ENCODE assay signal across 8 cellular contexts in genomic region chr13:48304132-48304876, GRCh38. TPM values are rescaled to one million over a fixed set of nuclear protein-coding genes. Genes with fewer than 3 reads are reported as not detected.
DNase-seq lines count a peak whose midpoint lies in the region; ATAC-seq and TF ChIP-seq lines count a peak whose summit lies in the region.

No MANE protein-coding gene starts in this region.

- H3K4me1 Mint-ChIP-seq in CD4-positive, alpha-beta memory T cell = peaks cover 24 to 44% (median 30%) of the 10 kb centered on the region in 4 donors
- H3K4me1 Mint-ChIP-seq in progenitor cell of endocrine pancreas (ENCODE audit: low read depth) = peaks cover 10% of the 10 kb centered on the region

- ATAC-seq in GM18520 (IDR thresholded peaks at IDR 0.05; ENCODE audit: unreplicated experiment) (peak; percentile 66), HG02885 (IDR thresholded peaks at IDR 0.05; ENCODE audit: poor library complexity, unreplicated experiment) (peak; percentile 80), heart right ventricle (peak; percentile 8 to 47 (median 30))

- TF ChIP-seq CTCF in adrenal gland (IDR thresholded peaks at IDR 0.05) (no peak), heart right ventricle (IDR thresholded peaks at IDR 0.05) (peak in 1 of 9 donors; percentile 22), progenitor cell of endocrine pancreas (IDR thresholded peaks at IDR 0.05; ENCODE audit: unreplicated experiment) (no peak)

- no peaks in the 10 kb centered on the region for H3K9me3 ChIP-seq in CD4-positive, alpha-beta memory T cell (ENCODE audit: control insufficient read depth in 1 of 2, low read length in 2 of 2)
- no peaks in the 10 kb centered on the region for H3K9me3 ChIP-seq in adrenal gland (replicated peaks in 1 of 3)
- no peaks in the 10 kb centered on the region for H3K9me3 ChIP-seq in heart right ventricle

- CTCF ChIA-PET in CD4-positive, alpha-beta memory T cell (lab: Charles Lee; ENCODE audit: partially characterized antibody) = interaction anchor here (1.1 kb wide), 1 partner anchor 275 kb away, joined by 5 read pairs; no protein-coding TSS in a partner anchor

- H3K4me3 Mint-ChIP-seq in CD4-positive, alpha-beta memory T cell = peak overlapping the region; percentile 95 to 99 (median 97)
- peak overlapping the region; percentile 80 for H3K4me3 Mint-ChIP-seq in progenitor cell of endocrine pancreas (ENCODE audit: low read depth)

- no peaks in the 10 kb centered on the region for H3K27me3 ChIP-seq in CD4-positive, alpha-beta memory T cell (ENCODE audit: insufficient read depth, low read length)
- H3K27me3 ChIP-seq in adrenal gland (no peaks in the 10 kb centered on the region), heart right ventricle (no peaks in the 10 kb centered on the region)

- H3K36me3 ChIP-seq in CD4-positive, alpha-beta memory T cell (ENCODE audit: insufficient read depth, low read length) = no peaks in the 10 kb centered on the region
- H3K36me3 ChIP-seq in adrenal gland (replicated peaks in 1 of 2) = no peaks in the 10 kb centered on the region
- peaks cover 0 to 30% (median 14%) of the 10 kb centered on the region in 9 donors for H3K36me3 ChIP-seq in heart right ventricle

- peak overlapping the region; percentile 98 to 99 (median 99) for H3K27ac Mint-ChIP-seq in CD4-positive, alpha-beta memory T cell
- peak overlapping the region; percentile 98 for H3K27ac Mint-ChIP-seq in progenitor cell of endocrine pancreas

- H3K27ac ChIP-seq in CD4-positive, alpha-beta memory T cell (ENCODE audit: low read depth, low read length) = peak overlapping the region; percentile 96
- H3K27ac ChIP-seq in adrenal gland (peak overlapping the region; percentile 71 to 100 (median 100)), heart right ventricle (peak overlapping the region; percentile 97 to 100 (median 100))

- DNase-seq in CD4-positive, alpha-beta memory T cell = peak in 4 of 5 donors; percentile 36 to 46 (median 40)
- DNase-seq in NCI-H69 (lab: John Stamatoyannopoulos, UW) (peak; percentile 36), adrenal gland (peak in 6 of 7 donors; percentile 44 to 78 (median 62)), heart right ventricle (peak; percentile 21 to 49), progenitor cell of endocrine pancreas (ENCODE audit: low spot score, unreplicated experiment) (no peak), NCI-H1048 (lab: John Stamatoyannopoulos, UW) (no peak)

- no peaks in the 10 kb centered on the region for H3K27me3 Mint-ChIP-seq in CD4-positive, alpha-beta memory T cell
- no peaks in the 10 kb centered on the region for H3K27me3 Mint-ChIP-seq in progenitor cell of endocrine pancreas

- POLR2A ChIA-PET in CD4-positive, alpha-beta memory T cell (lab: Charles Lee; ENCODE audit: partially characterized antibody) = interaction anchor here (0.7 to 2.3 kb wide), 18 partner anchors 13 to 671 kb away, joined by 3 to 9 read pairs (median 5); partner anchors contain the start of genes FNDC3A, ITM2B, MED4 and RCBTB2

- H3K36me3 Mint-ChIP-seq in CD4-positive, alpha-beta memory T cell = peaks cover 4 to 29% of the 10 kb centered on the region in 2 donors
- no peaks in the 10 kb centered on the region for H3K36me3 Mint-ChIP-seq in progenitor cell of endocrine pancreas (ENCODE audit: insufficient read depth)

- peak in 1 of 2 donors; percentile 59 for TF ChIP-seq POLR2A in adrenal gland (IDR thresholded peaks at IDR 0.05)

- 0 to 1% (median 0%) methylated on average over 30 to 37 of the region's 37 CpGs for WGBS in adrenal gland, 4 donors
- 1% methylated on average over 37 of the region's 37 CpGs for WGBS in heart right ventricle, 2 donors

- peaks cover 43% of the 10 kb centered on the region for H3K4me1 ChIP-seq in CD4-positive, alpha-beta memory T cell (ENCODE audit: insufficient read depth, low read length)
- H3K4me1 ChIP-seq in adrenal gland (replicated peaks in 1 of 2) (peaks cover 9 to 30% of the 10 kb centered on the region in 2 donors), heart right ventricle (peaks cover 0 to 47% (median 38%) of the 10 kb centered on the region in 9 donors)

- no peaks in the 10 kb centered on the region for H3K9me3 Mint-ChIP-seq in CD4-positive, alpha-beta memory T cell
- H3K9me3 Mint-ChIP-seq in progenitor cell of endocrine pancreas (ENCODE audit: low read depth) = no peaks in the 10 kb centered on the region

- intact Hi-C loops in CD4-positive, alpha-beta memory T cell (cut with micrococcal nuclease) = loop anchor here (1.0 to 5.0 kb wide), 4 partner anchors 14 to 1488 kb away; partner anchors contain the start of genes KPNA3 and MED4
- intact Hi-C loops in adrenal gland (cut with DNase I) = loop anchor here in 1 of 2 donors (10.0 kb wide), 1 partner anchor 180 kb away; no protein-coding TSS in a partner anchor
- intact Hi-C loops in heart right ventricle (cut with DNase I) = loop anchor here in 7 of 10 donors (5.0 to 10.0 kb wide), 7 partner anchors 52 to 267 kb away; partner anchors contain the start of genes ITM2B (in 4 of the 7), MED4 (in 2 of the 7) and NUDT15 (in 1 of the 7)

- peak overlapping the region; percentile 76 to 94 for H3K4me3 ChIP-seq in CD4-positive, alpha-beta memory T cell (ENCODE audit: low read length in 2 of 2)
- H3K4me3 ChIP-seq in adrenal gland (peak overlapping the region; percentile 89 to 97 (median 94)), heart right ventricle (peak overlapping the region; percentile 69 to 99 (median 90))

RNA-seq across cellular contexts. Expression of gene RB1, which starts 0.8 kb away (rescaled TPM):
- total RNA-seq in CD4-positive, alpha-beta memory T cell = 10 to 100 TPM; 20.0 to 26.0 TPM
- polyA plus RNA-seq in CD4-positive, alpha-beta memory T cell = 10 to 100 TPM; 14.9 to 20.2 TPM
- total RNA-seq in adrenal gland = 10 to 100 TPM; 26.1 to 78.0 (median 52.2) TPM
- 10 to 100 TPM; 10.4 to 42.6 (median 14.5) TPM for polyA plus RNA-seq in adrenal gland
- total RNA-seq in heart right ventricle = 10 to 100 TPM; 22.3 to 42.0 (median 26.8) TPM
- 10 to 100 TPM; 12.1 to 12.3 TPM for polyA plus RNA-seq in heart right ventricle
- 34.0 and 34.6 TPM in 2 replicates for total RNA-seq in progenitor cell of endocrine pancreas

Comparison
In these comparisons a context has a peak if more than half of its experiments do, and no peak if none do; other contexts are left out.
1. DNase-seq: peak in CD4-positive, alpha-beta memory T cell (4 of 5), NCI-H69 (single experiment), adrenal gland (6 of 7) and heart right ventricle (2 of 2); none in progenitor cell of endocrine pancreas (single experiment) and NCI-H1048 (single experiment).
2. ATAC-seq: peak in every context shown above with its lines; median percentile 80 in HG02885; 66 in GM18520; 30 in heart right ventricle.
3. Peak in every context shown above with its lines, with median percentiles within 50 percentile points of each other: H3K27ac ChIP-seq and H3K4me3 ChIP-seq.